In the genomic region with DNA sequence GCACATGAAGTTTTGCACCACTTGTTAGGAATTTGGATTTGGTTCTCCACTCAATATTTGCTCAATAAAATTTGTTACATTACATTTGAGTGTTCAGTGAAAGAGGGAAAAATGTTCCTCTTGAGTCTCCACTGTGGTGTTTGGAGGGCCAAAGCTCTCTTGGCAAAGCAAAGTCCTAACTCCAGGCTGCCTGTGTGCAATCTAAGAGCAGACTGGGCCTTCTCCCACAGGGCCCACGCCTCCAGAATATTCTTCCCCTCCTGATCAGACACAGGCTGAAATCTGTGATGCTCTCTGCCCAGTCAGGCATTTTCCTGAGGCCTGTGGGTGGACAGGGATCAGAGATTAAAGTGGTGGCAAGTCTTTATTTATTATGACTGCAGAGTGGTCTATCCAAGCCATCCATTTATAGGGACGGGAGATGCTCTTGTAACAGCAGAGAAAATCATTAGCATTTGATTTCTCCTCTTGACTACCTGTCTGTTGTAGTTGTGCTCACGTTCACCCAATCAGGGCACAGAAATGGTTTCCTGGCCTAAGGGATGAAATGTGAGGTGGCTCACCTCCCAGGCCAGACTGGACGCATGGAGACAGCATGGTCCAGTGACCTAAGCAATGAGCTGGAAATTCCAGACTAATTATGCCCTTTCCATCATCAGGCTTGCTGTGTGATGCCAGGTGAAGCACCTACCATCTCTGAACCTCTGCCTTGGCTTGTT, we compare ENCODE assay signal across 22 cellular contexts.
A peak's percentile ranks its signal among the peaks of the same experiment; 100 is the strongest.
DNase-seq lines count a peak whose midpoint lies in the region; ATAC-seq, FAIRE-seq and TF ChIP-seq lines count a peak whose summit lies in the region.
"Had no signal": no experiment of that assay in that cellular context is flagged by ENCODE, and none has a peak within 500 bp of the region (broad histone marks: within the 10 kb centered on the region; RNA-seq: fewer than 3 reads in every experiment).

No MANE protein-coding gene starts in this region.

- ATAC-seq in left ventricle myocardium superior (peak; percentile 29), left cardiac atrium (no peak)
- ATAC-seq: A549 had no signal

- no peaks in the 10 kb centered on the region for H3K27me3 Mint-ChIP-seq in nephron progenitor cell (ENCODE audit: low read depth, poor library complexity)

- no peak overlapping the region for H3K4me3 Mint-ChIP-seq in nephron progenitor cell
- H3K4me3 Mint-ChIP-seq: CD4-positive, alpha-beta memory T cell; HFFc6 had no signal

- H3K27ac Mint-ChIP-seq in nephron progenitor cell = peak overlapping the region; percentile 42
- H3K27ac Mint-ChIP-seq: CD4-positive, alpha-beta memory T cell; HFFc6 had no signal

- intact Hi-C loops in left ventricle myocardium superior (cut with micrococcal nuclease) (no loop called here), left cardiac atrium (cut with DNase I) (no loop called here)

- H3K9me3 Mint-ChIP-seq in nephron progenitor cell = no peaks in the 10 kb centered on the region
- H3K9me3 Mint-ChIP-seq: HFFc6 had no signal

- H3K4me1 Mint-ChIP-seq in nephron progenitor cell = peaks cover 33% of the 10 kb centered on the region
- H3K4me1 Mint-ChIP-seq: CD4-positive, alpha-beta memory T cell had no signal

- peak; percentile 58 for FAIRE-seq in urothelium cell line (lab: Jason Lieb, UNC)
- FAIRE-seq: A549, G401.6, GM12892, GM19239, H54 had no signal

- TF ChIP-seq CTCF in nephron progenitor cell (IDR thresholded peaks at IDR 0.05) = no peak

- no peaks in the 10 kb centered on the region for H3K36me3 Mint-ChIP-seq in nephron progenitor cell (ENCODE audit: low read depth)
- H3K36me3 Mint-ChIP-seq: CD4-positive, alpha-beta memory T cell had no signal

- DNase-seq in left ventricle myocardium superior (no peak), left cardiac atrium (no peak), glomerular visceral epithelial cell (ENCODE audit: extremely low spot score) (peak; percentile 46), nephron progenitor cell (peak; percentile 22), urothelium cell line (ENCODE audit: low spot score) (no peak), NOMO-1 treated with DMSO at 0.1 percent for 48 hours (lab: John Stamatoyannopoulos, UW; ENCODE audit: unreplicated experiment) (no peak), NCI-H1105 (lab: John Stamatoyannopoulos, UW) (no peak)
- DNase-seq in activated naive CD4-positive, alpha-beta T cell treated with anti-CD3 and anti-CD28 coated beads, Interleukin-2, amount 50 U/mL, for 16 hours = no peak
- DNase-seq: 8988T; ACHN; C1 segment of cervical spinal cord; CD4-positive, alpha-beta memory T cell; COR-L47; DMS153; DND-41; GOT3; HFFc6 had no signal

Comparison
In these comparisons a context has a peak if more than half of its experiments do, and no peak if none do; other contexts are left out.
1. DNase-seq: peak in glomerular visceral epithelial cell (single experiment) and nephron progenitor cell (single experiment); none in left ventricle myocardium superior (single experiment), left cardiac atrium (single experiment), urothelium cell line (single experiment), activated naive CD4-positive, alpha-beta T cell treated with anti-CD3 and anti-CD28 coated beads, Interleukin-2, amount 50 U/mL, for 16 hours (single experiment), NOMO-1 treated with DMSO at 0.1 percent for 48 hours (single experiment) and NCI-H1105 (single experiment).